ENCODE assay signal across 8 cellular contexts in the genomic region with DNA sequence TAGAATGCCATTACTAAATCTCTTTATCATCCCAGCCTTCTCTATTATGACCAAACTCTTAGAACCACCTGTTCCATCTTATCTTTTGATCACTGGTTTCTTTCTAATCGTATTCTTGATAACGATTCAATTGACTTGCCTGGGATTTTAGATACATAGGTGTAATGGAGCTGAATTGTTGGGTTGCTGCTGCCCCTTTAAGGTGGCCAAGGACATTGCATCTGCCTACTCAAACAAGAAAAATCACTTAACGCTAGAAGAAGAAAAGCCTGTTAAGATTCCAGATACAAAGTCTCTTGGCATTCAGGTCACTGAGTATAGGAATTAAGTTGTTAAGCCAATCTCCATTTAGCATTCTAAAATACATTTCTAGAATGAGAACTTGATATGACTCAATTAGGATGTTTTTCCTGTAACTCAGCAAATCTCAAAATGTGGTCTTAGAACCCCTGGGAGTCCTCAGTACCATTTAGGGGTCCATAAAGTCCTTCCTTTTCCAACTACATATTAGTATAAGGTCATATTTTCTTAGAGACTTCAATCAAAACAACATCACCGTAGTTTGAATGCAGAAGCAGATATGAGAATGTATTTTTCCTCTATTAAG. TPM values are rescaled to one million over a fixed set of nuclear protein-coding genes. Genes with fewer than 3 reads are reported as not detected.
A peak's percentile ranks its signal among the peaks of the same experiment; 100 is the strongest.
DNase-seq lines count a peak whose midpoint lies in the region; ATAC-seq, FAIRE-seq and TF ChIP-seq lines count a peak whose summit lies in the region.

No MANE protein-coding gene starts in this region.

- H3K4me3 Mint-ChIP-seq in astrocyte (ENCODE audit: unreplicated experiment) (no peak overlapping the region), mesothelial cell of epicardium (no peak overlapping the region)

- H3K27ac ChIP-seq in astrocyte (ENCODE audit: low read depth, low read length) (no peak overlapping the region), spleen (no peak overlapping the region)

- TF ChIP-seq POLR2A in GM18505 (IDR thresholded peaks at IDR 0.05; ENCODE audit: borderline replicate concordance, extremely low read depth, insufficient read depth, insufficient read length) (no peak), spleen (IDR thresholded peaks at IDR 0.05) (no peak)

- H3K4me3 ChIP-seq in astrocyte (ENCODE audit: insufficient read depth, low read depth, low read length) (no peak overlapping the region), spleen (no peak overlapping the region)

- H3K36me3 Mint-ChIP-seq in astrocyte (ENCODE audit: low read depth, unreplicated experiment) = peaks cover 13% of the 10 kb centered on the region
- H3K36me3 Mint-ChIP-seq in mesothelial cell of epicardium = peaks cover 2% of the 10 kb centered on the region

- peaks cover 70% of the 10 kb centered on the region for H3K79me2 ChIP-seq in astrocyte (ENCODE audit: insufficient read depth, low read length)

- no peak overlapping the region for H2AFZ ChIP-seq in astrocyte (ENCODE audit: low read depth, low read length)

- H3K36me3 ChIP-seq in astrocyte (ENCODE audit: insufficient read depth, low read length) (no peaks in the 10 kb centered on the region), spleen (no peaks in the 10 kb centered on the region)

- H3K9me3 Mint-ChIP-seq in astrocyte (ENCODE audit: unreplicated experiment) (peaks cover 2% of the 10 kb centered on the region), mesothelial cell of epicardium (no peaks in the 10 kb centered on the region)

- H3K4me2 ChIP-seq in astrocyte (ENCODE audit: low read length) = peak overlapping the region; percentile 19

- no peak overlapping the region for H3K27ac Mint-ChIP-seq in astrocyte (ENCODE audit: unreplicated experiment)
- H3K27ac Mint-ChIP-seq in mesothelial cell of epicardium = no peak overlapping the region

- H3K9me3 ChIP-seq in astrocyte (ENCODE audit: insufficient read depth, low read depth, low read length) (no peaks in the 10 kb centered on the region), spleen (no peaks in the 10 kb centered on the region)

- intact Hi-C loops in spleen (cut with DNase I; ENCODE audit: low total_unique reads) = no loop called here

- DNase-seq in Ammon's horn (ENCODE audit: low spot score) (peak; percentile 78), NCI-H2196 treated with DMSO at 0.1 percent for 48 hours (lab: John Stamatoyannopoulos, UW; ENCODE audit: unreplicated experiment) (peak; percentile 6), astrocyte (ENCODE audit: low read depth) (peak; percentile 49), iPS DF 4.7 (ENCODE audit: extremely low read depth, low spot score) (peak; percentile 3), spleen (no peak), mesothelial cell of epicardium (ENCODE audit: low spot score in 2 of 2, unreplicated experiment in 2 of 2) (no peak)

- H4K20me1 ChIP-seq in astrocyte (ENCODE audit: insufficient read depth, low read length) = peaks cover 58% of the 10 kb centered on the region

- H3K27me3 Mint-ChIP-seq in astrocyte (ENCODE audit: low read depth, unreplicated experiment) (no peaks in the 10 kb centered on the region), mesothelial cell of epicardium (ENCODE audit: low read depth) (no peaks in the 10 kb centered on the region)

- H3K4me1 Mint-ChIP-seq in astrocyte (ENCODE audit: low read depth, unreplicated experiment) (peaks cover 10% of the 10 kb centered on the region), mesothelial cell of epicardium (peaks cover 4% of the 10 kb centered on the region)

- peak; percentile 67 for TF ChIP-seq CTCF in astrocyte (IDR thresholded peaks at IDR 0.05; ENCODE audit: insufficient read depth, low read depth, low read length)
- TF ChIP-seq CTCF in spleen (IDR thresholded peaks at IDR 0.05 in 8 of 11, conservative IDR thresholded peaks at IDR 0.05 in 3 of 11) = peak in 7 of 11 experiments; percentile 28 to 49 (median 31)
- TF ChIP-seq CTCF in mesothelial cell of epicardium (IDR thresholded peaks at IDR 0.05; ENCODE audit: unreplicated experiment) = no peak

- no peaks in the 10 kb centered on the region for H3K27me3 ChIP-seq in astrocyte (ENCODE audit: insufficient read depth, low read length)
- no peaks in the 10 kb centered on the region for H3K27me3 ChIP-seq in spleen (replicated peaks in 1 of 7)

- ATAC-seq in GM18505 (IDR thresholded peaks at IDR 0.05; ENCODE audit: unreplicated experiment) = peak; percentile 65
- ATAC-seq in GM21717 (IDR thresholded peaks at IDR 0.05; ENCODE audit: unreplicated experiment) = no peak

- FAIRE-seq in astrocyte (lab: Jason Lieb, UNC) = peak; percentile 62

- H3K4me1 ChIP-seq in astrocyte (ENCODE audit: insufficient read depth, low read length) (peaks cover 10% of the 10 kb centered on the region), spleen (no peaks in the 10 kb centered on the region)

- H3K9ac ChIP-seq in astrocyte (ENCODE audit: low read length) = no peak overlapping the region

- WGBS in spleen, 5 donors = 35 to 41% (median 37%) methylated on average over 4 of the region's 4 CpGs

RNA-seq across cellular contexts. Expression of a gene that starts 12.4 kb away (rescaled TPM):
- total RNA-seq in astrocyte = 37.5 and 39.4 TPM in 2 replicates
- total RNA-seq in spleen = 1 to 10 TPM; 3.4 to 8.3 (median 5.6) TPM
- polyA plus RNA-seq in spleen = 1 to 10 TPM; 5.8 to 9.9 (median 7.8) TPM
- total RNA-seq in mesothelial cell of epicardium = 6.9 to 8.2 TPM (median 7.0 TPM) in 3 replicates

Comparison
In these comparisons a context has a peak if more than half of its experiments do, and no peak if none do; other contexts are left out.
1. DNase-seq: peak in Ammon's horn (single experiment), NCI-H2196 treated with DMSO at 0.1 percent for 48 hours (single experiment), astrocyte (single experiment) and iPS DF 4.7 (single experiment); none in spleen (single experiment) and mesothelial cell of epicardium (0 of 2).